ENCODE assay signal across 8 cellular contexts in genomic region chr17:82876602-82877391, GRCh38. TPM values are rescaled to one million over a fixed set of nuclear protein-coding genes. Genes with fewer than 3 reads are reported as not detected.
DNase-seq lines count a peak whose midpoint lies in the region; ATAC-seq, FAIRE-seq and TF ChIP-seq lines count a peak whose summit lies in the region.

No MANE protein-coding gene starts in this region.

- WGBS in prostate gland: 16% methylated on average over 15 of the region's 15 CpGs

- H3K4me1 ChIP-seq in prostate gland (replicated peaks): peaks cover 17% of the 10 kb centered on the region

- TF ChIP-seq CTCF in prostate gland (IDR thresholded peaks at IDR 0.05): peak in 3 of 4 experiments; percentile 31 to 72 (median 64)

- H3K27ac ChIP-seq in prostate gland: peak overlapping the region; percentile 80

- FAIRE-seq in HTR-8/SVneo (lab: Jason Lieb, UNC): no peak

- H3K36me3 ChIP-seq in prostate gland: no peaks in the 10 kb centered on the region

- no peaks in the 10 kb centered on the region for H3K27me3 ChIP-seq in prostate gland (replicated peaks; ENCODE audit: insufficient read depth)

- DNase-seq in AG08395 (ENCODE audit: low spot score): peak; percentile 95
- DNase-seq in HTR-8/SVneo (ENCODE audit: insufficient read length, low spot score): peak; percentile 28
- peak; percentile 74 for DNase-seq in amniotic epithelial cell (ENCODE audit: low read depth)
- peak; percentile 88 for DNase-seq in cardiac septum (ENCODE audit: low spot score)
- DNase-seq in prostate gland (ENCODE audit: low spot score): peak; percentile 84
- no peak for DNase-seq in NOMO-1 treated with dmso at 0.1 percent for 144 hours (lab: John Stamatoyannopoulos, UW; ENCODE audit: unreplicated experiment)

- intact Hi-C loops in cardiac septum (cut with DNase I): loop anchor here (5.0 kb wide), 1 partner anchor 36 kb away; no protein-coding TSS in a partner anchor
- intact Hi-C loops in prostate gland (cut with DNase I): no loop called here

- no peak for ATAC-seq in GM21360 (IDR thresholded peaks at IDR 0.05; ENCODE audit: unreplicated experiment)
- no peak for ATAC-seq in GM18520 (IDR thresholded peaks at IDR 0.05; ENCODE audit: unreplicated experiment)

- peak; percentile 25 for TF ChIP-seq POLR2A in prostate gland (IDR thresholded peaks at IDR 0.05)

- no peak overlapping the region for H3K4me3 ChIP-seq in prostate gland

- no peaks in the 10 kb centered on the region for H3K9me3 ChIP-seq in prostate gland

RNA-seq across cellular contexts. Expression of gene ZNF750, which starts 37.0 kb away (rescaled TPM):
- not detected for total RNA-seq in cardiac septum
- total RNA-seq in prostate gland: 10 to 100 TPM in 1 of 2 donors, 1 to 10 TPM in 1; 7.0 to 10.3 TPM
